6 cellular contexts compared by ENCODE assay signal in the genomic region with DNA sequence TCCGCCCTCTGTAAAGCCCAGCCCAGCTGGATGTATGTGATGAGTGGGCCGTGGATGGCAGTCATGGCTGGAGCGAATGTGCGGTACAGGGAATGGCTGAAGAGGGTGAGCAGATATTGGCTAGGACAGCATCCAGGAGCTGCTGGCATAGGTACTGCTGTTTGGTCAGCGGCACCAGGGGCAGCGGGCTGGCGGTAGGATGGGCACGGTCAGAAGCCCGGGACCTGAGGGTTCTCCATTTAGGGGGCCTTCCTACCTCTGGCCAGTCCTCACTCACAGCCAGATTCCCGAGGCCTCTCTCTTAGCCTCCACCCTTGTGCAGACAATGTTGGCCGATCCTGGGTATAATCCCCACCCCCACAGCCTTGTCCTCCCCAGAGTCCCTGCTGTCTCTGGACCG. TPM values are rescaled to one million over a fixed set of nuclear protein-coding genes. Genes with fewer than 3 reads are reported as not detected.
"Had no signal": no experiment of that assay in that cellular context is flagged by ENCODE, and none has a peak within 500 bp of the region (broad histone marks: within the 10 kb centered on the region; RNA-seq: fewer than 3 reads in every experiment).

No MANE protein-coding gene starts in this region.

RNA-seq across cellular contexts. Expression of a gene that starts 53.1 kb away (rescaled TPM):
- total RNA-seq: GM23248, GM23338, H1, H7, H9, HFFc6 had no signal
- polyA plus RNA-seq: GM23248, GM23338, H1 had no signal
